Comparison of ENCODE assay signal across 18 cellular contexts in genomic region chr12:67795235-67795634, GRCh38.
DNase-seq lines count a peak whose midpoint lies in the region; ATAC-seq and TF ChIP-seq lines count a peak whose summit lies in the region.
"Had no signal": no experiment of that assay in that cellular context is flagged by ENCODE, and none has a peak within 500 bp of the region (broad histone marks: within the 10 kb centered on the region; RNA-seq: fewer than 3 reads in every experiment).

No MANE protein-coding gene starts in this region.

- in situ Hi-C loops in IMR-90 (cut with MboI; ENCODE audit: low sequenced_read_pairs) = no loop called here
- in situ Hi-C loops in brain microvascular endothelial cell (cut with HindIII; ENCODE audit: low pct_ligation_motif_present, low sequenced_read_pairs) = no loop called here

- H2BK5ac ChIP-seq in IMR-90 (ENCODE audit: low read depth, low read length, poor library complexity, severe bottlenecking) = no peak overlapping the region

- intact Hi-C loops in IMR-90 (cut with micrococcal nuclease) = no loop called here

- H3K9me3 ChIP-seq in IMR-90 (ENCODE audit: control insufficient read depth, insufficient read depth, low read length) = no peaks in the 10 kb centered on the region

- H2BK15ac ChIP-seq in IMR-90 (ENCODE audit: low read depth, low read length) = 0 out of 3 replicates have a peak overlapping the region, but pooled peaks have one; percentile 20

- no TSS peak for BruUV-seq in IMR-90 (replicated peaks; lab: Mats Ljungman, UMichigan)

- H3K14ac ChIP-seq in IMR-90 (replicated peaks; ENCODE audit: low read depth, low read length) = peak overlapping the region; percentile 46; the same call in 1 of the 2 replicates

- H3K27ac ChIP-seq in IMR-90 (ENCODE audit: insufficient read depth, low read length) = no peak overlapping the region
- no peak overlapping the region for H3K27ac ChIP-seq in brain microvascular endothelial cell
- H3K27ac ChIP-seq: GM23248 had no signal

- H4K91ac ChIP-seq in IMR-90 (ENCODE audit: insufficient read depth, low read depth, low read length) = no peak overlapping the region

- ATAC-seq in IMR-90 (ENCODE audit: low read depth) (no peak), HG03354 (IDR thresholded peaks at IDR 0.05; ENCODE audit: poor library complexity, severe bottlenecking, unreplicated experiment) (no peak), omental fat pad (ENCODE audit: low FRiP score) (no peak)

- no peak overlapping the region for H3K4me2 ChIP-seq in IMR-90 (ENCODE audit: low read depth, low read length)

- POLR2A ChIA-PET in IMR-90 (lab: Charles Lee; ENCODE audit: unreplicated experiment) = no interaction called here

- peak; percentile 76 for DNase-seq in A172 (ENCODE audit: low spot score)
- peak; percentile 35 for DNase-seq in IMR-90
- peak; percentile 11 for DNase-seq in brain microvascular endothelial cell
- DNase-seq in kidney tubule cell (ENCODE audit: low spot score) = peak; percentile 70
- no peak for DNase-seq in islet precursor cell
- DNase-seq in NCI-H2171 (lab: John Stamatoyannopoulos, UW) = no peak
- DNase-seq in omental fat pad (ENCODE audit: low spot score) = no peak
- DNase-seq: CD4-positive, CD25-positive, alpha-beta regulatory T cell; DMS79 treated with DMSO at 0.1 percent for 48 hours; GDM1; GM23248; KBM-7; MG63; NCI-H1092 treated with DMSO at 0.1 percent for 48 hours; NCI-H1694; NCI-H82; SIG-M5 had no signal

- no peak overlapping the region for H3K4me3 ChIP-seq in IMR-90 (ENCODE audit: insufficient read depth, low read depth, low read length)
- H3K4me3 ChIP-seq in brain microvascular endothelial cell (ENCODE audit: low read depth, low read length) = no peak overlapping the region
- H3K4me3 ChIP-seq: GM23248, MG63 had no signal

- no peak overlapping the region for H4K8ac ChIP-seq in IMR-90 (ENCODE audit: low read depth in 2 of 2, low read length in 2 of 2)

- CTCF ChIA-PET in IMR-90 (lab: Yijun Ruan, JAX) = no interaction called here

- H4K20me1 ChIP-seq in IMR-90 (ENCODE audit: insufficient read depth, low read length) = no peaks in the 10 kb centered on the region

- no peaks in the 10 kb centered on the region for H3K36me3 ChIP-seq in IMR-90 (ENCODE audit: control insufficient read depth, insufficient read depth, low read length)
- H3K36me3 ChIP-seq in brain microvascular endothelial cell (replicated peaks) = no peaks in the 10 kb centered on the region
- H3K36me3 ChIP-seq: MG63 had no signal

- no peaks in the 10 kb centered on the region for H3K27me3 ChIP-seq in IMR-90 (ENCODE audit: control insufficient read depth, insufficient read depth, low read length)
- H3K27me3 ChIP-seq in brain microvascular endothelial cell (replicated peaks) = no peaks in the 10 kb centered on the region
- H3K27me3 ChIP-seq: MG63 had no signal

- no peak overlapping the region for H3K18ac ChIP-seq in IMR-90 (ENCODE audit: low read depth, low read length)

- no peak overlapping the region for H3K4ac ChIP-seq in IMR-90 (ENCODE audit: low read depth, low read length)

- dilution Hi-C loops in IMR-90 (cut with HindIII; ENCODE audit: low sequenced_read_pairs, unreplicated experiment) = no loop called here

- no peak overlapping the region for H2BK120ac ChIP-seq in IMR-90 (ENCODE audit: low read depth, low read length)

- TF ChIP-seq RAD21 in IMR-90 (IDR thresholded peaks at IDR 0.05; ENCODE audit: low read length) = no peak

- H3K4me1 ChIP-seq in IMR-90 (ENCODE audit: control insufficient read depth, insufficient read depth, low read length) = peaks cover 9% of the 10 kb centered on the region

- no peak overlapping the region for H3K9ac ChIP-seq in IMR-90 (ENCODE audit: low read depth, low read length)
- H3K9ac ChIP-seq: GM23248 had no signal

- H3K9me1 ChIP-seq in IMR-90 (ENCODE audit: insufficient read depth, low read length) = 0 out of 2 replicates have a peak, but pooled peaks cover 2% of the 10 kb centered on the region

- no peak overlapping the region for H3K23ac ChIP-seq in IMR-90 (ENCODE audit: low read depth, low read length)

- H2AFZ ChIP-seq in IMR-90 (replicated peaks; ENCODE audit: low read length, poor library complexity) = no peak overlapping the region
- H2AFZ ChIP-seq: GM23248 had no signal

- H2BK20ac ChIP-seq in IMR-90 (ENCODE audit: low read depth, low read length) = no peak overlapping the region

- TF ChIP-seq CTCF in IMR-90 (conservative IDR thresholded peaks at IDR 0.05; ENCODE audit: low read depth, low read length) (no peak), brain microvascular endothelial cell (IDR thresholded peaks at IDR 0.05; ENCODE audit: low read depth, low read length, missing control alignments) (no peak), omental fat pad (IDR thresholded peaks at IDR 0.05) (no peak)

- no peak overlapping the region for H2AK9ac ChIP-seq in IMR-90 (replicated peaks; ENCODE audit: low read depth, low read length, poor library complexity)

- H4K5ac ChIP-seq in IMR-90 (ENCODE audit: low read depth, low read length) = no peak overlapping the region

- H3K79me1 ChIP-seq in IMR-90 (ENCODE audit: low read depth in 1 of 2, low read length in 2 of 2) = no peaks in the 10 kb centered on the region

- no CpG with 5 or more reads among the region's 2 CpGs for WGBS in IMR-90 (ENCODE audit: extremely low coverage in 2 of 2, insufficient read length in 1 of 2), 2 experiments

- no peak overlapping the region for H3K56ac ChIP-seq in IMR-90 (ENCODE audit: extremely low read depth, insufficient read depth, low read length)

- no peak for TF ChIP-seq POLR2A in IMR-90 (IDR thresholded peaks at IDR 0.05; ENCODE audit: low read depth, low read length)

- no peak overlapping the region for H2AK5ac ChIP-seq in IMR-90 (ENCODE audit: low read depth, low read length)

TF ChIP-seq in IMR-90, 13 proteins besides CTCF, POLR2A, EP300 and RAD21:
- TF ChIP-seq BHLHE40 (IDR thresholded peaks at IDR 0.05; ENCODE audit: low read depth, low read length) (no peak), MAFK (IDR thresholded peaks at IDR 0.05; ENCODE audit: low read depth, low read length) (no peak), MAZ (IDR thresholded peaks at IDR 0.05; ENCODE audit: borderline replicate concordance, low read depth, low read length) (no peak), CEBPB (IDR thresholded peaks at IDR 0.05; ENCODE audit: low read depth, low read length) (no peak)

Comparison
In these comparisons a context has a peak if more than half of its experiments do, and no peak if none do; other contexts are left out.
1. DNase-seq: peak in A172 (single experiment), IMR-90 (single experiment), brain microvascular endothelial cell (single experiment) and kidney tubule cell (single experiment); none in islet precursor cell (single experiment), NCI-H2171 (single experiment) and omental fat pad (single experiment).